ENCODE assay signal across 1 cellular context in the genomic region with DNA sequence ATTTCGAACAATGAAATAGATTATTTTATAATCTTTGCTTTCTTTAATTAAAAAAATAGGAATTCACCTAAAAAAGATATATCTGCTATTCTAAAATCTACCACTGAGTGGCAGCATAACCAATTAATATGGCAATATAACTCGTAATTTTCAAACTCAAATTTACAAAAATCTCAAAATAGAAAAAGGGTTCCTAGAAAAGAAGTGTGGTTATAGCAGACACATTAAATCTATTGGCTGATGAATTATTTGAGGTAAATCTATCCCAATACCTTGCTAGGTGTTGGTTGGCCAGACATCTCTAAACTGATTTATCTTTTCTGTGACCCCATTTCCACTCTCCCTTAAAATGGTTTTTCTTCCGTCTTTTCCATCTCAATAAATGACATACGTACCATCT.
A peak's percentile ranks its signal among the peaks of the same experiment; 100 is the strongest.
TF ChIP-seq lines count a peak whose summit lies in the region.

No MANE protein-coding gene starts in this region.

TF ChIP-seq in HepG2, 621 proteins besides CTCF, POLR2A, EP300 and RAD21:
- TF ChIP-seq, protein P1, sequence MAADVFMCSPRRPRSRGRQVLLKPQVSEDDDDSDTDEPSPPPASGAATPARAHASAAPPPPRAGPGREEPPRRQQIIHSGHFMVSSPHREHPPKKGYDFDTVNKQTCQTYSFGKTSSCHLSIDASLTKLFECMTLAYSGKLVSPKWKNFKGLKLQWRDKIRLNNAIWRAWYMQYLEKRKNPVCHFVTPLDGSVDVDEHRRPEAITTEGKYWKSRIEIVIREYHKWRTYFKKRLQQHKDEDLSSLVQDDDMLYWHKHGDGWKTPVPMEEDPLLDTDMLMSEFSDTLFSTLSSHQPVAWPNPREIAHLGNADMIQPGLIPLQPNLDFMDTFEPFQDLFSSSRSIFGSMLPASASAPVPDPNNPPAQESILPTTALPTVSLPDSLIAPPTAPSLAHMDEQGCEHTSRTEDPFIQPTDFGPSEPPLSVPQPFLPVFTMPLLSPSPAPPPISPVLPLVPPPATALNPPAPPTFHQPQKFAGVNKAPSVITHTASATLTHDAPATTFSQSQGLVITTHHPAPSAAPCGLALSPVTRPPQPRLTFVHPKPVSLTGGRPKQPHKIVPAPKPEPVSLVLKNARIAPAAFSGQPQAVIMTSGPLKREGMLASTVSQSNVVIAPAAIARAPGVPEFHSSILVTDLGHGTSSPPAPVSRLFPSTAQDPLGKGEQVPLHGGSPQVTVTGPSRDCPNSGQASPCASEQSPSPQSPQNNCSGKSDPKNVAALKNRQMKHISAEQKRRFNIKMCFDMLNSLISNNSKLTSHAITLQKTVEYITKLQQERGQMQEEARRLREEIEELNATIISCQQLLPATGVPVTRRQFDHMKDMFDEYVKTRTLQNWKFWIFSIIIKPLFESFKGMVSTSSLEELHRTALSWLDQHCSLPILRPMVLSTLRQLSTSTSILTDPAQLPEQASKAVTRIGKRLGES (CRISPR knock-in tag; IDR thresholded peaks at IDR 0.05; ENCODE audit: borderline replicate concordance): no peak
- TF ChIP-seq ZNF3 (CRISPR knock-in tag; IDR thresholded peaks at IDR 0.05) (no peak), AHR (CRISPR knock-in tag; IDR thresholded peaks at IDR 0.05) (no peak), PTBP1 (IDR thresholded peaks at IDR 0.05; ENCODE audit: low read depth, low read length, poor library complexity, severe bottlenecking) (no peak), ZNF766 (CRISPR knock-in tag; IDR thresholded peaks at IDR 0.05; ENCODE audit: borderline replicate concordance) (no peak), ZNF33A (CRISPR knock-in tag; IDR thresholded peaks at IDR 0.05; ENCODE audit: borderline replicate concordance) (no peak), SMC3 (IDR thresholded peaks at IDR 0.05; ENCODE audit: low read length) (peak; percentile 34), NCOA2 (CRISPR knock-in tag; IDR thresholded peaks at IDR 0.05) (no peak), ZNF850 (CRISPR knock-in tag; conservative IDR thresholded peaks at IDR 0.05) (no peak), CEBPZ (IDR thresholded peaks at IDR 0.05; ENCODE audit: low read length) (no peak), ZNF83 (CRISPR knock-in tag; IDR thresholded peaks at IDR 0.05; ENCODE audit: borderline replicate concordance) (no peak), ZNF646 (CRISPR knock-in tag; IDR thresholded peaks at IDR 0.05) (no peak), NCOR1 (IDR thresholded peaks at IDR 0.05; ENCODE audit: borderline replicate concordance, low read length) (no peak), SMAD9 (CRISPR knock-in tag; IDR thresholded peaks at IDR 0.05) (no peak), ZBTB1 (CRISPR knock-in tag; IDR thresholded peaks at IDR 0.05; ENCODE audit: borderline replicate concordance) (no peak), STAG1 (CRISPR knock-in tag; IDR thresholded peaks at IDR 0.05) (peak; percentile 55), ZNF878 (CRISPR knock-in tag; IDR thresholded peaks at IDR 0.05) (no peak), ARID3A (IDR thresholded peaks at IDR 0.05; ENCODE audit: low read depth, low read length) (peak; percentile 24; the same call in 1 of the 2 replicates), CHD4 (IDR thresholded peaks at IDR 0.05; ENCODE audit: borderline replicate concordance, low read length) (no peak), BORCS8-MEF2B (CRISPR knock-in tag; IDR thresholded peaks at IDR 0.05) (no peak), ZXDC (CRISPR knock-in tag; IDR thresholded peaks at IDR 0.05) (no peak), GABPA (IDR thresholded peaks at IDR 0.05; ENCODE audit: low read depth, low read length) (no peak), GABPA (CRISPR knock-in tag; IDR thresholded peaks at IDR 0.05; ENCODE audit: low read depth) (no peak), RFX5 (IDR thresholded peaks at IDR 0.05; ENCODE audit: low read depth, low read length) (no peak)
- TF ChIP-seq, protein P2, sequence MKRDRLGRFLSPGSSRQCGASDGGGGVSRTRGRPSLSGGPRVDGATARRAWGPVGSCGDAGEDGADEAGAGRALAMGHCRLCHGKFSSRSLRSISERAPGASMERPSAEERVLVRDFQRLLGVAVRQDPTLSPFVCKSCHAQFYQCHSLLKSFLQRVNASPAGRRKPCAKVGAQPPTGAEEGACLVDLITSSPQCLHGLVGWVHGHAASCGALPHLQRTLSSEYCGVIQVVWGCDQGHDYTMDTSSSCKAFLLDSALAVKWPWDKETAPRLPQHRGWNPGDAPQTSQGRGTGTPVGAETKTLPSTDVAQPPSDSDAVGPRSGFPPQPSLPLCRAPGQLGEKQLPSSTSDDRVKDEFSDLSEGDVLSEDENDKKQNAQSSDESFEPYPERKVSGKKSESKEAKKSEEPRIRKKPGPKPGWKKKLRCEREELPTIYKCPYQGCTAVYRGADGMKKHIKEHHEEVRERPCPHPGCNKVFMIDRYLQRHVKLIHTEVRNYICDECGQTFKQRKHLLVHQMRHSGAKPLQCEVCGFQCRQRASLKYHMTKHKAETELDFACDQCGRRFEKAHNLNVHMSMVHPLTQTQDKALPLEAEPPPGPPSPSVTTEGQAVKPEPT (CRISPR knock-in tag; IDR thresholded peaks at IDR 0.05; ENCODE audit: low read depth): no peak
